8 cellular contexts compared by ENCODE assay signal in the genomic region with DNA sequence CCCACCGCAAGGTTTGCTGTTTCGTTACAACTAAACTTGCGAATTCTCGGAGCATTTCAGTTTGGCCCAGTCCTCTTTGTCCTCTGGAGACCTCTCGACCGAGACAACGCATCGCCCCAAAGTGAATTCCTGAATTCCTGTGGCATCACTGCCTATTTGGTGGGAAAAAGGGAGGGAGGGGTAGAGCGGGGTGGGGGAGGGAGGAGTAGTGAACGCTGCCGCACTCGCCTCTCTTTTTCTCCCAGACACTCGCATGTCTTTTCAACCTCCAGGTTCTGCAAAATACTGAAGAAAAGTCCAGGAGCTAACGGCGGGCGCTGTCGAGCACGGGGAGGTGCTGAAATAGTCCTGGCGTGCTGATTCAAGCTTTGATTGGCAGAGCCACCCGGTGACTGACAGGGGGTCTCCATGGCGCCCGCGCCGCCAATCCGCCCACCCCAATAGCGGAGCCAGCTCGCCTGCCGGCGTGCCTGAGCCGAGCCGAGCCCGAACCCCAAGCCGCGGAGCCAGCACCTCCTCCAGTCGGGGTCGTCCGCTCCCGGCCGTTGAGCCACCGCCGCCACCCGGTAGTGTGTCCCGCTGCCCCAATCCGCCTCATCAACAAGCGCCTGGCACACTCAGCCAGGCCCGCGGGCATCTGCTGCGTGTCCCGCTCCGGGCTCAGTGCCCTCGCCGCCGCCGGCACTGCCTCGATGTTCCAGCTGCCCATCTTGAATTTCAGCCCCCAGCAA. TPM values are rescaled to one million over a fixed set of nuclear protein-coding genes. Genes with fewer than 3 reads are reported as not detected.
DNase-seq lines count a peak whose midpoint lies in the region; ATAC-seq, FAIRE-seq and TF ChIP-seq lines count a peak whose summit lies in the region.

A gene (plus strand): TSS at position 440 of the 731 bp plus-strand sequence. CDS start 253 bp downstream, at position 693.

- peaks cover 100% of the 10 kb centered on the region for H3K27me3 Mint-ChIP-seq in H9 (ENCODE audit: low read depth)

- no peak within 1 kb of the TSS for H2AFZ ChIP-seq in H9 (ENCODE audit: low read length)

- peaks cover 36 to 60% of the 10 kb centered on the region in 2 experiments for H3K4me1 Mint-ChIP-seq in H9

- H3K4me1 ChIP-seq in H9 (ENCODE audit: insufficient read depth, low read length) (peaks cover 4% of the 10 kb centered on the region; the same call in 1 of the 2 replicates), small intestine (ENCODE audit: control insufficient read depth in 2 of 2, insufficient read depth in 1 of 2, low read depth in 1 of 2, low read length in 1 of 2) (peaks cover 0 to 2% of the 10 kb centered on the region in 2 donors)

- no peak within 1 kb of the TSS for H2BK5ac ChIP-seq in H9 (ENCODE audit: insufficient read length, low read length)

- H3K23me2 ChIP-seq in H9 (ENCODE audit: insufficient read length, low read depth, low read length, poor library complexity, severe bottlenecking), result peaks cover 16% of the 10 kb centered on the region

- H3K4me3 Mint-ChIP-seq in H9, result peak within 1 kb of the TSS; percentile 47 to 85

- H3K4ac ChIP-seq in H9 (ENCODE audit: low read depth, low read length), result no peak within 1 kb of the TSS

- H3K9me3 Mint-ChIP-seq in H9, result peaks cover 3 to 10% of the 10 kb centered on the region in 2 experiments; a peak in 1 of 5 replicates

- ATAC-seq in HG03469 (IDR thresholded peaks at IDR 0.05; ENCODE audit: unreplicated experiment) (no peak), HG02840 (IDR thresholded peaks at IDR 0.05; ENCODE audit: low FRiP score, unreplicated experiment) (no peak)

- peaks cover 79% of the 10 kb centered on the region for H3K27me3 ChIP-seq in H9 (ENCODE audit: insufficient read depth, low read length)
- H3K27me3 ChIP-seq in WERI-Rb-1 (ENCODE audit: insufficient read depth, low read depth, severe bottlenecking), result no peaks in the 10 kb centered on the region
- peaks cover 12 to 70% of the 10 kb centered on the region in 2 donors for H3K27me3 ChIP-seq in small intestine (ENCODE audit: control insufficient read depth in 2 of 2, insufficient read depth in 2 of 2, low read length in 2 of 2)

- H2BK120ac ChIP-seq in H9 (ENCODE audit: low read depth, low read length, poor library complexity, severe bottlenecking), result no peak within 1 kb of the TSS

- H2BK20ac ChIP-seq in H9 (ENCODE audit: low read depth, low read length, poor library complexity, severe bottlenecking), result no peak within 1 kb of the TSS

- DNase-seq in AG10803 (ENCODE audit: low read depth) (peak; percentile 6), H9 (peak; percentile 91), WERI-Rb-1 (peak; percentile 88), left kidney (ENCODE audit: low read depth, low spot score) (peak; percentile 88), pons (ENCODE audit: low spot score) (no peak), small intestine (no peak)

- H3K27ac Mint-ChIP-seq in H9, result peak within 1 kb of the TSS in 1 of 3 experiments; percentile 40; a peak in 1 of 7 replicates

- H2AK5ac ChIP-seq in H9 (ENCODE audit: insufficient read length, low read length), result no peak within 1 kb of the TSS

- H3K36me3 Mint-ChIP-seq in H9 (ENCODE audit: insufficient read depth in 1 of 3, low read depth in 3 of 3), result no peaks in the 10 kb centered on the region

- H3K9ac ChIP-seq in H9 (ENCODE audit: extremely low read depth, insufficient read length, low read length), result no peak within 1 kb of the TSS

- H3K4me2 ChIP-seq in H9 (ENCODE audit: insufficient read depth, insufficient read length, low read length), result peak within 1 kb of the TSS; percentile 83

- H3K27ac ChIP-seq in H9 (ENCODE audit: insufficient read length, low read depth, low read length), result no peak within 1 kb of the TSS
- peak within 1 kb of the TSS; percentile 42 for H3K27ac ChIP-seq in WERI-Rb-1
- H3K27ac ChIP-seq in small intestine (ENCODE audit: low read depth in 1 of 2, low read length in 1 of 2), result no peak within 1 kb of the TSS

- H3K79me2 ChIP-seq in H9 (ENCODE audit: insufficient read depth, low read length), result no peaks in the 10 kb centered on the region

- no peaks in the 10 kb centered on the region for H3K79me1 ChIP-seq in H9 (ENCODE audit: insufficient read depth, low read depth, low read length, poor library complexity, severe bottlenecking)

- H3K23ac ChIP-seq in H9 (ENCODE audit: insufficient read length, low read depth, low read length), result no peak within 1 kb of the TSS

- no peak for FAIRE-seq in small intestine (lab: Jason Lieb, UNC)

- no peak for TF ChIP-seq CTCF in AG10803 (conservative IDR thresholded peaks at IDR 0.05; ENCODE audit: low read length)
- no peak; the same call in 2 of the 3 replicates for TF ChIP-seq CTCF in H9 (conservative IDR thresholded peaks at IDR 0.05)
- TF ChIP-seq CTCF in WERI-Rb-1 (IDR thresholded peaks at IDR 0.05; ENCODE audit: low read depth, low read length), result 0 out of 2 replicates have a peak, but pooled peaks have one; percentile 1

- H3K9me3 ChIP-seq in H9 (ENCODE audit: control insufficient read depth, low read depth, low read length), result no peaks in the 10 kb centered on the region
- H3K9me3 ChIP-seq in WERI-Rb-1 (ENCODE audit: severe bottlenecking), result peaks cover 2% of the 10 kb centered on the region
- H3K9me3 ChIP-seq in small intestine (ENCODE audit: control insufficient read depth, low read depth), result no peaks in the 10 kb centered on the region

- H3K36me3 ChIP-seq in WERI-Rb-1 (no peaks in the 10 kb centered on the region; the same call in 1 of the 2 replicates), small intestine (ENCODE audit: control insufficient read depth in 2 of 2, insufficient read depth in 2 of 2, low read length in 2 of 2) (no peaks in the 10 kb centered on the region)

- no peak within 1 kb of the TSS for H3K14ac ChIP-seq in H9 (ENCODE audit: insufficient read depth, low read length)

- no CpG with 5 or more reads among the region's 55 CpGs for WGBS in H9 (ENCODE audit: extremely low coverage, insufficient read length, low lambda C conversion rate)
- 2 to 8% (median 8%) methylated on average over 43 to 55 of the region's 55 CpGs for WGBS in small intestine, 3 donors

- H3K4me3 ChIP-seq in AG10803 (ENCODE audit: low read length) (no peak within 1 kb of the TSS), WERI-Rb-1 (ENCODE audit: low read depth, low read length) (peak within 1 kb of the TSS; percentile 73), small intestine (ENCODE audit: low read depth in 1 of 2, low read length in 2 of 2) (no peak within 1 kb of the TSS)

- H4K91ac ChIP-seq in H9 (ENCODE audit: insufficient read length, low read depth, low read length), result no peak within 1 kb of the TSS

- no peak within 1 kb of the TSS for H2BK12ac ChIP-seq in H9 (ENCODE audit: insufficient read length, low read depth, low read length)

- H3K56ac ChIP-seq in H9 (ENCODE audit: insufficient read length, low read depth, low read length), result no peak within 1 kb of the TSS

- no peak within 1 kb of the TSS for H2BK15ac ChIP-seq in H9 (ENCODE audit: low read depth, low read length)

- H4K20me1 ChIP-seq in H9 (ENCODE audit: control insufficient read depth, insufficient read depth, insufficient read length), result peaks cover 4% of the 10 kb centered on the region

- H3K18ac ChIP-seq in H9 (ENCODE audit: insufficient read length, low read depth, low read length), result no peak within 1 kb of the TSS

- no peak within 1 kb of the TSS for H4K5ac ChIP-seq in H9 (ENCODE audit: insufficient read length, low read depth, low read length)

- no peak within 1 kb of the TSS for H3T11ph ChIP-seq in H9 (ENCODE audit: low read length)

- H4K8ac ChIP-seq in H9 (replicated peaks; ENCODE audit: insufficient read length, low read depth, low read length), result no peak within 1 kb of the TSS

RNA-seq across cellular contexts. Expression of the gene that starts here (rescaled TPM):
- total RNA-seq in H9 (2021), result not detected in 2 replicates
- polyA plus RNA-seq in small intestine, result not detected

Comparison
In these comparisons a context has a peak if more than half of its experiments do, and no peak if none do; other contexts are left out.
1. Peak in DNase-seq and H3K4me2 ChIP-seq in H9; RNA of the gene not detected or under 1 TPM.
2. DNase-seq: peak in AG10803 (single experiment), WERI-Rb-1 (single experiment) and left kidney (single experiment); none in pons (single experiment) and small intestine (single experiment).